In genomic region chr10:133325392-133325760, GRCh38 we compare ENCODE assay signal across 1 cellular context.
TF ChIP-seq lines count a peak whose summit lies in the region.

No MANE protein-coding gene starts in this region.

TF ChIP-seq in H1, 55 proteins besides CTCF, POLR2A, EP300 and RAD21:
- TF ChIP-seq EZH2 (IDR thresholded peaks at IDR 0.05; ENCODE audit: low read depth, low read length, severe bottlenecking) = peak; percentile 73
- TF ChIP-seq SUZ12 (IDR thresholded peaks at IDR 0.05; ENCODE audit: low read length) = peak; percentile 88
- TF ChIP-seq TCF12 (IDR thresholded peaks at IDR 0.05; ENCODE audit: low read depth, low read length) = no peak
- no peak for TF ChIP-seq HDAC2 (IDR thresholded peaks at IDR 0.05; ENCODE audit: borderline replicate concordance in 1 of 2, low read depth in 2 of 2, low read length in 2 of 2)
